In genomic region chrX:149937881-149938426, GRCh38 we compare ENCODE assay signal across 7 cellular contexts.
DNase-seq lines count a peak whose midpoint lies in the region; ATAC-seq and TF ChIP-seq lines count a peak whose summit lies in the region.

No MANE protein-coding gene starts in this region.

- DNase-seq in LNCaP clone FGC (ENCODE audit: low read depth): no peak
- no peak for DNase-seq in NOMO-1 treated with DMSO at 0.1 percent for 48 hours (lab: John Stamatoyannopoulos, UW; ENCODE audit: unreplicated experiment)

- H3K27ac ChIP-seq in angular gyrus (ENCODE audit: low read depth, low read length): peak overlapping the region; percentile 92

- H3K9ac ChIP-seq in iPS-15b (ENCODE audit: low read depth, low read length): peak overlapping the region; percentile 70

- H3K36me3 ChIP-seq in iPS-15b (ENCODE audit: control insufficient read depth, insufficient read depth, low read length): no peaks in the 10 kb centered on the region

- peak; percentile 8 for ATAC-seq in GM19372 (IDR thresholded peaks at IDR 0.05; ENCODE audit: low read depth, unreplicated experiment)
- no peak for ATAC-seq in stimulated activated memory B cell treated with anti-CD40 and anti-IgM and Interleukin-4, amounts not matched to agents 10 μg/mL and 1 μg/mL and 100 μg/mL, for 72 hours
- ATAC-seq in HG02970 (IDR thresholded peaks at IDR 0.05; ENCODE audit: low FRiP score, unreplicated experiment): no peak

- peak overlapping the region; percentile 87 for H3K4me3 ChIP-seq in LNCaP clone FGC (ENCODE audit: low read depth, low read length)
- peak overlapping the region; percentile 77 for H3K4me3 ChIP-seq in iPS-15b (ENCODE audit: low read depth, low read length)

- H3K27ac Mint-ChIP-seq in stimulated activated memory B cell treated with anti-CD40 and anti-IgM and Interleukin-4, amounts not matched to agents 10 μg/mL and 1 μg/mL and 100 μg/mL, for 72 hours: peak overlapping the region; percentile 88

- H3K27me3 Mint-ChIP-seq in stimulated activated memory B cell treated with anti-CD40 and anti-IgM and Interleukin-4, amounts not matched to agents 10 μg/mL and 1 μg/mL and 100 μg/mL, for 72 hours: no peaks in the 10 kb centered on the region

- no peaks in the 10 kb centered on the region for H3K4me1 ChIP-seq in iPS-15b (ENCODE audit: control insufficient read depth, insufficient read depth, low read length)

- TF ChIP-seq CTCF in LNCaP clone FGC (IDR thresholded peaks at IDR 0.05; ENCODE audit: control insufficient read depth, extremely low read depth, insufficient read depth): no peak

- peaks cover 10% of the 10 kb centered on the region for H3K36me3 Mint-ChIP-seq in stimulated activated memory B cell treated with anti-CD40 and anti-IgM and Interleukin-4, amounts not matched to agents 10 μg/mL and 1 μg/mL and 100 μg/mL, for 72 hours

- peak overlapping the region; percentile 91 for H3K4me3 Mint-ChIP-seq in stimulated activated memory B cell treated with anti-CD40 and anti-IgM and Interleukin-4, amounts not matched to agents 10 μg/mL and 1 μg/mL and 100 μg/mL, for 72 hours

- H3K9me3 ChIP-seq in iPS-15b (ENCODE audit: control insufficient read depth, insufficient read depth, low read length): no peaks in the 10 kb centered on the region

- no peaks in the 10 kb centered on the region for H3K9me3 Mint-ChIP-seq in stimulated activated memory B cell treated with anti-CD40 and anti-IgM and Interleukin-4, amounts not matched to agents 10 μg/mL and 1 μg/mL and 100 μg/mL, for 72 hours

- no peaks in the 10 kb centered on the region for H3K27me3 ChIP-seq in iPS-15b (ENCODE audit: control insufficient read depth, insufficient read depth, low read length)

- H3K4me1 Mint-ChIP-seq in stimulated activated memory B cell treated with anti-CD40 and anti-IgM and Interleukin-4, amounts not matched to agents 10 μg/mL and 1 μg/mL and 100 μg/mL, for 72 hours: peaks cover 9% of the 10 kb centered on the region
